Comparison of ENCODE assay signal across 5 cellular contexts in the genomic region with DNA sequence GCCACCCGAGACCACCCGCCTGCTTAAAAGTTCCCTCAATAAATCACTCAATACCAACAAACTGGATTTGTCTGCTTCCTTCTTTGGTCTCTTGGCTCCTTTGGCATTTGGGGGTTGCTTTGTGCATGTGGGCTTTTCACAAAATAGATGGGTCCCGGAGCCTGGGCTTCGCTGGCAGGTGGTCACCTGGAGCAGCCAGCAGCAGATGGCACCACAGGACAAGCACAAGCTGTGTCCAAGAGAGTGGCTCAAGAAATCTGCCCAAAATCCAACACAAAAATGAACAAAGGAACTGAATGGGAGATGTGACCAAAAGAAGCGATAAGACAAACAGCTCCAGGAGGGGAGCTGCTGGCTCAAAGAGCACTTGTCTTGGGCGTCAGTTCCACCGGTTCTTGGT. TPM values are rescaled to one million over a fixed set of nuclear protein-coding genes. Genes with fewer than 3 reads are reported as not detected.
"Had no signal": no experiment of that assay in that cellular context is flagged by ENCODE, and none has a peak within 500 bp of the region (broad histone marks: within the 10 kb centered on the region; RNA-seq: fewer than 3 reads in every experiment).

No MANE protein-coding gene starts in this region.

RNA-seq across cellular contexts. Expression of a gene that starts 6.2 kb away (rescaled TPM):
- total RNA-seq: GM23248, H1, H4, H7, H9 had no signal
- polyA plus RNA-seq: GM23248 had no signal
